Comparison of ENCODE assay signal across 1 cellular context in the genomic region with DNA sequence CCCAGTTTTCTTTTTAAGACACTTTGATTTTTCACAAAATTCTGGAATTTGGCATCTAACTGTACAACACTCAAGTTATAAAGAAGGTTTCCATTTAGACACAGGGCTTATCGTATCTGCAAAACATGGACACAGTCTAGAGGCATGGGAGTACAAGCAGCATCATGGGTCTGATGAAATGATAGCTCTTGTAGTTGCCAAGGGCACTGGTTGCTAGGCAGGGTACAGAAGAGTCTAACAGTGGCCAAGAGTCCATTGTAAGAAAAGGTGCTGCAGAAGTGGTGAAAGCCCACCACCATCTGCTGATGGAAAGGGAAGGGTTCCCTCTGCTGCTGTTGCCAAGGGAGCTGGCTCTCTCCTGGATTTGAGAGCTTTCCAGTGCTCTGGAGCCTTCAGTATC.
TF ChIP-seq lines count a peak whose summit lies in the region.

No MANE protein-coding gene starts in this region.

TF ChIP-seq in GM23338, 12 proteins besides CTCF, POLR2A, EP300 and RAD21 (continued from another document):
- TF ChIP-seq, protein P1, sequence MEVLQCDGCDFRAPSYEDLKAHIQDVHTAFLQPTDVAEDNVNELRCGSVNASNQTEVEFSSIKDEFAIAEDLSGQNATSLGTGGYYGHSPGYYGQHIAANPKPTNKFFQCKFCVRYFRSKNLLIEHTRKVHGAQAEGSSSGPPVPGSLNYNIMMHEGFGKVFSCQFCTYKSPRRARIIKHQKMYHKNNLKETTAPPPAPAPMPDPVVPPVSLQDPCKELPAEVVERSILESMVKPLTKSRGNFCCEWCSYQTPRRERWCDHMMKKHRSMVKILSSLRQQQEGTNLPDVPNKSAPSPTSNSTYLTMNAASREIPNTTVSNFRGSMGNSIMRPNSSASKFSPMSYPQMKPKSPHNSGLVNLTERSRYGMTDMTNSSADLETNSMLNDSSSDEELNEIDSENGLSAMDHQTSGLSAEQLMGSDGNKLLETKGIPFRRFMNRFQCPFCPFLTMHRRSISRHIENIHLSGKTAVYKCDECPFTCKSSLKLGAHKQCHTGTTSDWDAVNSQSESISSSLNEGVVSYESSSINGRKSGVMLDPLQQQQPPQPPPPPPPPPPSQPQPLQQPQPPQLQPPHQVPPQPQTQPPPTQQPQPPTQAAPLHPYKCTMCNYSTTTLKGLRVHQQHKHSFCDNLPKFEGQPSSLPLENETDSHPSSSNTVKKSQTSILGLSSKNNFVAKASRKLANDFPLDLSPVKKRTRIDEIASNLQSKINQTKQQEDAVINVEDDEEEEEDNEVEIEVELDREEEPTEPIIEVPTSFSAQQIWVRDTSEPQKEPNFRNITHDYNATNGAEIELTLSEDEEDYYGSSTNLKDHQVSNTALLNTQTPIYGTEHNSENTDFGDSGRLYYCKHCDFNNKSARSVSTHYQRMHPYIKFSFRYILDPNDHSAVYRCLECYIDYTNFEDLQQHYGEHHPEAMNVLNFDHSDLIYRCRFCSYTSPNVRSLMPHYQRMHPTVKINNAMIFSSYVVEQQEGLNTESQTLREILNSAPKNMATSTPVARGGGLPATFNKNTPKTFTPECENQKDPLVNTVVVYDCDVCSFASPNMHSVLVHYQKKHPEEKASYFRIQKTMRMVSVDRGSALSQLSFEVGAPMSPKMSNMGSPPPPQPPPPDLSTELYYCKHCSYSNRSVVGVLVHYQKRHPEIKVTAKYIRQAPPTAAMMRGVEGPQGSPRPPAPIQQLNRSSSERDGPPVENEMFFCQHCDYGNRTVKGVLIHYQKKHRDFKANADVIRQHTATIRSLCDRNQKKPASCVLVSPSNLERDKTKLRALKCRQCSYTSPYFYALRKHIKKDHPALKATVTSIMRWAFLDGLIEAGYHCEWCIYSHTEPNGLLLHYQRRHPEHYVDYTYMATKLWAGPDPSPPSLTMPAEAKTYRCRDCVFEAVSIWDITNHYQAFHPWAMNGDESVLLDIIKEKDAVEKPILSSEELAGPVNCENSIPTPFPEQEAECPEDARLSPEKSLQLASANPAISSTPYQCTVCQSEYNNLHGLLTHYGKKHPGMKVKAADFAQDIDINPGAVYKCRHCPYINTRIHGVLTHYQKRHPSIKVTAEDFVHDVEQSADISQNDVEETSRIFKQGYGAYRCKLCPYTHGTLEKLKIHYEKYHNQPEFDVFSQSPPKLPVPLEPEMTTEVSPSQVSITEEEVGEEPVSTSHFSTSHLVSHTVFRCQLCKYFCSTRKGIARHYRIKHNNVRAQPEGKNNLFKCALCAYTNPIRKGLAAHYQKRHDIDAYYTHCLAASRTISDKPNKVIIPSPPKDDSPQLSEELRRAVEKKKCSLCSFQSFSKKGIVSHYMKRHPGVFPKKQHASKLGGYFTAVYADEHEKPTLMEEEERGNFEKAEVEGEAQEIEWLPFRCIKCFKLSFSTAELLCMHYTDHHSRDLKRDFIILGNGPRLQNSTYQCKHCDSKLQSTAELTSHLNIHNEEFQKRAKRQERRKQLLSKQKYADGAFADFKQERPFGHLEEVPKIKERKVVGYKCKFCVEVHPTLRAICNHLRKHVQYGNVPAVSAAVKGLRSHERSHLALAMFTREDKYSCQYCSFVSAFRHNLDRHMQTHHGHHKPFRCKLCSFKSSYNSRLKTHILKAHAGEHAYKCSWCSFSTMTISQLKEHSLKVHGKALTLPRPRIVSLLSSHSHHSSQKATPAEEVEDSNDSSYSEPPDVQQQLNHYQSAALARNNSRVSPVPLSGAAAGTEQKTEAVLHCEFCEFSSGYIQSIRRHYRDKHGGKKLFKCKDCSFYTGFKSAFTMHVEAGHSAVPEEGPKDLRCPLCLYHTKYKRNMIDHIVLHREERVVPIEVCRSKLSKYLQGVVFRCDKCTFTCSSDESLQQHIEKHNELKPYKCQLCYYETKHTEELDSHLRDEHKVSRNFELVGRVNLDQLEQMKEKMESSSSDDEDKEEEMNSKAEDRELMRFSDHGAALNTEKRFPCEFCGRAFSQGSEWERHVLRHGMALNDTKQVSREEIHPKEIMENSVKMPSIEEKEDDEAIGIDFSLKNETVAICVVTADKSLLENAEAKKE (CRISPR knock-in tag; IDR thresholded peaks at IDR 0.05), result no peak
- TF ChIP-seq NANOG (IDR thresholded peaks at IDR 0.05; ENCODE audit: borderline replicate concordance), result no peak
- TF ChIP-seq CREB1 (CRISPR knock-in tag; IDR thresholded peaks at IDR 0.05; ENCODE audit: low read depth), result no peak
- TF ChIP-seq POLR2AphosphoS5 (IDR thresholded peaks at IDR 0.05; ENCODE audit: low read depth), result no peak
- no peak for TF ChIP-seq EZH2phosphoT487 (IDR thresholded peaks at IDR 0.05; ENCODE audit: unreplicated experiment)
- no peak for TF ChIP-seq STAT1 (IDR thresholded peaks at IDR 0.05; ENCODE audit: unreplicated experiment)
- TF ChIP-seq, protein P2, sequence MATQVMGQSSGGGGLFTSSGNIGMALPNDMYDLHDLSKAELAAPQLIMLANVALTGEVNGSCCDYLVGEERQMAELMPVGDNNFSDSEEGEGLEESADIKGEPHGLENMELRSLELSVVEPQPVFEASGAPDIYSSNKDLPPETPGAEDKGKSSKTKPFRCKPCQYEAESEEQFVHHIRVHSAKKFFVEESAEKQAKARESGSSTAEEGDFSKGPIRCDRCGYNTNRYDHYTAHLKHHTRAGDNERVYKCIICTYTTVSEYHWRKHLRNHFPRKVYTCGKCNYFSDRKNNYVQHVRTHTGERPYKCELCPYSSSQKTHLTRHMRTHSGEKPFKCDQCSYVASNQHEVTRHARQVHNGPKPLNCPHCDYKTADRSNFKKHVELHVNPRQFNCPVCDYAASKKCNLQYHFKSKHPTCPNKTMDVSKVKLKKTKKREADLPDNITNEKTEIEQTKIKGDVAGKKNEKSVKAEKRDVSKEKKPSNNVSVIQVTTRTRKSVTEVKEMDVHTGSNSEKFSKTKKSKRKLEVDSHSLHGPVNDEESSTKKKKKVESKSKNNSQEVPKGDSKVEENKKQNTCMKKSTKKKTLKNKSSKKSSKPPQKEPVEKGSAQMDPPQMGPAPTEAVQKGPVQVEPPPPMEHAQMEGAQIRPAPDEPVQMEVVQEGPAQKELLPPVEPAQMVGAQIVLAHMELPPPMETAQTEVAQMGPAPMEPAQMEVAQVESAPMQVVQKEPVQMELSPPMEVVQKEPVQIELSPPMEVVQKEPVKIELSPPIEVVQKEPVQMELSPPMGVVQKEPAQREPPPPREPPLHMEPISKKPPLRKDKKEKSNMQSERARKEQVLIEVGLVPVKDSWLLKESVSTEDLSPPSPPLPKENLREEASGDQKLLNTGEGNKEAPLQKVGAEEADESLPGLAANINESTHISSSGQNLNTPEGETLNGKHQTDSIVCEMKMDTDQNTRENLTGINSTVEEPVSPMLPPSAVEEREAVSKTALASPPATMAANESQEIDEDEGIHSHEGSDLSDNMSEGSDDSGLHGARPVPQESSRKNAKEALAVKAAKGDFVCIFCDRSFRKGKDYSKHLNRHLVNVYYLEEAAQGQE (IDR thresholded peaks at IDR 0.05; ENCODE audit: unreplicated experiment), result no peak
- TF ChIP-seq ZNF114 (CRISPR knock-in tag; IDR thresholded peaks at IDR 0.05), result no peak
TF ChIP-seq in GM23338: peak in this region for 0.
